Comparison of ENCODE assay signal across 9 cellular contexts in genomic region chr19:47036233-47036651, GRCh38. TPM values are rescaled to one million over a fixed set of nuclear protein-coding genes. Genes with fewer than 3 reads are reported as not detected.
DNase-seq lines count a peak whose midpoint lies in the region; ATAC-seq, FAIRE-seq and TF ChIP-seq lines count a peak whose summit lies in the region.
"Had no signal": no experiment of that assay in that cellular context is flagged by ENCODE, and none has a peak within 500 bp of the region (broad histone marks: within the 10 kb centered on the region; RNA-seq: fewer than 3 reads in every experiment).

No MANE protein-coding gene starts in this region.

- no peaks in the 10 kb centered on the region for H3K36me3 Mint-ChIP-seq in activated naive CD4-positive, alpha-beta T cell treated with anti-CD3 and anti-CD28 coated beads, Interleukin-2, amount 50 U/mL, for 72 hours

- H3K79me2 ChIP-seq in DND-41 (ENCODE audit: insufficient read depth, low read length): no peaks in the 10 kb centered on the region

- H3K27ac Mint-ChIP-seq in activated naive CD4-positive, alpha-beta T cell treated with anti-CD3 and anti-CD28 coated beads, Interleukin-2, amount 50 U/mL, for 72 hours: peak overlapping the region; percentile 60 to 83

- peak overlapping the region; percentile 72 for H2AFZ ChIP-seq in DND-41 (ENCODE audit: low read depth, low read length)

- 9 to 17% (median 11%) methylated on average over 18 of the region's 18 CpGs for WGBS in stomach, 5 donors

- peak overlapping the region; percentile 93 for H3K4me2 ChIP-seq in DND-41 (ENCODE audit: insufficient read depth, low read length)

- intact Hi-C loops in stomach (cut with DNase I; ENCODE audit: low total_unique reads): no loop called here

- no peaks in the 10 kb centered on the region for H3K27me3 ChIP-seq in DND-41 (ENCODE audit: insufficient read depth, low read length, poor library complexity)
- no peaks in the 10 kb centered on the region for H3K27me3 ChIP-seq in iPS-15b (ENCODE audit: control insufficient read depth, insufficient read depth, low read length)
- peaks cover 0 to 39% (median 0%) of the 10 kb centered on the region in 3 donors for H3K27me3 ChIP-seq in stomach

- peak overlapping the region; percentile 29 to 61; a peak in 3 of 4 replicates for H3K4me3 ChIP-seq in DND-41 (ENCODE audit: low read depth in 1 of 2, low read length in 2 of 2)
- peak overlapping the region; percentile 74 for H3K4me3 ChIP-seq in NB4 (ENCODE audit: low read depth, low read length)
- peak overlapping the region; percentile 73 for H3K4me3 ChIP-seq in iPS-15b (ENCODE audit: low read depth, low read length)
- peak overlapping the region; percentile 45 to 54 (median 50) for H3K4me3 ChIP-seq in stomach

- H3K27ac ChIP-seq in DND-41 (ENCODE audit: low read length): peak overlapping the region; percentile 62
- H3K27ac ChIP-seq in stomach: peak overlapping the region; percentile 66 to 91 (median 83)

- FAIRE-seq in frontal cortex (lab: Jason Lieb, UNC): no peak

- H3K4me1 ChIP-seq in DND-41 (ENCODE audit: insufficient read depth, low read length) (peaks cover 20% of the 10 kb centered on the region), iPS-15b (ENCODE audit: control insufficient read depth, insufficient read depth, low read length) (peaks cover 7% of the 10 kb centered on the region), stomach (peaks cover 15 to 25% (median 22%) of the 10 kb centered on the region in 4 donors)

- no peak for TF ChIP-seq EP300 in stomach (IDR thresholded peaks at IDR 0.05)

- no peaks in the 10 kb centered on the region for H3K36me3 ChIP-seq in DND-41 (ENCODE audit: insufficient read depth, low read length)
- H3K36me3 ChIP-seq in iPS-15b (ENCODE audit: control insufficient read depth, insufficient read depth, low read length): peaks cover 3% of the 10 kb centered on the region
- H3K36me3 ChIP-seq in stomach: no peaks in the 10 kb centered on the region

- peak; percentile 19 for ATAC-seq in DND-41 (ENCODE audit: insufficient read depth, low read depth)
- peak in 1 of 2 donors; percentile 11 for ATAC-seq in activated naive CD4-positive, alpha-beta T cell treated with anti-CD3 and anti-CD28 coated beads, Interleukin-2, amount 50 U/mL, for 72 hours
- ATAC-seq in HG03439 (IDR thresholded peaks at IDR 0.05; ENCODE audit: unreplicated experiment): no peak

- peak; percentile 40 for DNase-seq in DND-41
- peak; percentile 93 for DNase-seq in NB4 (ENCODE audit: low read depth)
- no peak for DNase-seq in activated naive CD4-positive, alpha-beta T cell treated with anti-CD3 and anti-CD28 coated beads, Interleukin-2, amount 50 U/mL, for 72 hours (ENCODE audit: low spot score in 2 of 2)
- peak; percentile 54 for DNase-seq in stomach
- DNase-seq in frontal cortex (ENCODE audit: low spot score in 2 of 2): no peak
- DNase-seq in retina: no peak

- TF ChIP-seq POLR2A in NB4 (IDR thresholded peaks at IDR 0.05; ENCODE audit: extremely low read depth, insufficient read length): no peak
- TF ChIP-seq POLR2A in stomach (IDR thresholded peaks at IDR 0.05): no peak

- TF ChIP-seq CTCF in DND-41 (IDR thresholded peaks at IDR 0.05; ENCODE audit: borderline replicate concordance, extremely low read depth, low read length, poor library complexity, severe bottlenecking) (no peak), NB4 (IDR thresholded peaks at IDR 0.05; ENCODE audit: low read depth, low read length) (no peak), stomach (IDR thresholded peaks at IDR 0.05) (no peak)

- H4K20me1 ChIP-seq in DND-41 (ENCODE audit: insufficient read depth, low read length): 0 out of 2 replicates have a peak, but pooled peaks cover 2% of the 10 kb centered on the region

- H3K9me3 ChIP-seq in DND-41 (ENCODE audit: insufficient read depth, low read length, severe bottlenecking) (no peaks in the 10 kb centered on the region), iPS-15b (ENCODE audit: control insufficient read depth, insufficient read depth, low read length) (no peaks in the 10 kb centered on the region), stomach (no peaks in the 10 kb centered on the region)

- H3K9me3 Mint-ChIP-seq in activated naive CD4-positive, alpha-beta T cell treated with anti-CD3 and anti-CD28 coated beads, Interleukin-2, amount 50 U/mL, for 72 hours: no peaks in the 10 kb centered on the region

- H3K9ac ChIP-seq in DND-41 (ENCODE audit: low read depth, low read length) (peak overlapping the region; percentile 53), iPS-15b (ENCODE audit: low read depth, low read length) (no peak overlapping the region)

RNA-seq across cellular contexts. Expression of gene TMEM160, which starts 12.2 kb away (rescaled TPM):
- total RNA-seq in activated naive CD4-positive, alpha-beta T cell treated with anti-CD3 and anti-CD28 coated beads, Interleukin-2, amount 50 U/mL, for 72 hours: 10 to 100 TPM; 41.4 to 51.0 TPM
- total RNA-seq in stomach (100 to 1,000 TPM in 1 of 5 donors, 10 to 100 TPM in 2, 1 to 10 TPM in 1, not detected in 1; 7.0 to 232 (median 23.9) TPM), frontal cortex (26.1 TPM)
- 10 to 100 TPM in 2 of 3 donors, 1 to 10 TPM in 1; 5.4 to 76.1 (median 59.0) TPM for polyA plus RNA-seq in stomach

RNA-seq across cellular contexts. Expression of gene NPAS1, which starts 16.6 kb away (rescaled TPM):
- under 1 TPM in 1 of 2 donors, not detected in 1; 0.58 TPM for total RNA-seq in activated naive CD4-positive, alpha-beta T cell treated with anti-CD3 and anti-CD28 coated beads, Interleukin-2, amount 50 U/mL, for 72 hours
- total RNA-seq in stomach (1 to 10 TPM in 1 of 5 donors, under 1 TPM in 1, not detected in 3; 0.72 to 2.3 TPM), frontal cortex (2.9 TPM)
- polyA plus RNA-seq in stomach: 1 to 10 TPM; 1.1 to 8.9 (median 1.1) TPM
- total RNA-seq: T-helper 1 cell treated with Interleukin-12 subunit alpha and Interleukin-12 subunit beta and Interleukin-4 antibody, amounts not matched to agents 30 ng/mL and 1 ng/mL, for 36 hours had no signal

Comparison
In these comparisons a context has a peak if more than half of its experiments do, and no peak if none do; other contexts are left out.
1. DNase-seq: peak in DND-41 (single experiment), NB4 (single experiment) and stomach (single experiment); none in activated naive CD4-positive, alpha-beta T cell treated with anti-CD3 and anti-CD28 coated beads, Interleukin-2, amount 50 U/mL, for 72 hours (0 of 2), frontal cortex (0 of 2) and retina (single experiment).
2. Peak in every context shown above with its lines, with median percentiles within 50 percentile points of each other: H3K4me3 ChIP-seq.